ENCODE assay signal across 2 cellular contexts in genomic region chr9:86322973-86323644, GRCh38.
TF ChIP-seq lines count a peak whose summit lies in the region.

No MANE protein-coding gene starts in this region.

TF ChIP-seq in IMR-90, 13 proteins besides CTCF, POLR2A, EP300 and RAD21:
- TF ChIP-seq MXI1 (IDR thresholded peaks at IDR 0.05; ENCODE audit: borderline replicate concordance, low read depth, low read length) (peak; percentile 82; the same call in 1 of the 2 replicates), ELK1 (IDR thresholded peaks at IDR 0.05; ENCODE audit: borderline replicate concordance, low read depth, low read length) (no peak), SMC3 (IDR thresholded peaks at IDR 0.05; ENCODE audit: low read depth, low read length) (no peak), NFE2L2 (IDR thresholded peaks at IDR 0.05; ENCODE audit: low read depth, low read length) (no peak), RFX5 (IDR thresholded peaks at IDR 0.05; ENCODE audit: low read depth, low read length) (no peak), FOS (IDR thresholded peaks at IDR 0.05; ENCODE audit: low read depth, low read length) (peak; percentile 60; the same call in 1 of the 2 replicates), MAZ (IDR thresholded peaks at IDR 0.05; ENCODE audit: borderline replicate concordance, low read depth, low read length) (no peak), MAFK (IDR thresholded peaks at IDR 0.05; ENCODE audit: low read depth, low read length) (no peak), BHLHE40 (IDR thresholded peaks at IDR 0.05; ENCODE audit: low read depth, low read length) (peak; percentile 75; the same call in 1 of the 2 replicates), CHD1 (IDR thresholded peaks at IDR 0.05; ENCODE audit: low read depth, low read length) (no peak), CEBPB (IDR thresholded peaks at IDR 0.05; ENCODE audit: low read depth, low read length) (no peak)

TF ChIP-seq in K562, 482 proteins besides CTCF, POLR2A, EP300 and RAD21:
- TF ChIP-seq FOSL1 (tag; conservative IDR thresholded peaks at IDR 0.05) (peak; percentile 92), ARID3B (CRISPR knock-in tag; IDR thresholded peaks at IDR 0.05; ENCODE audit: borderline replicate concordance) (no peak)
